ENCODE assay signal across 7 cellular contexts in genomic region chr14:54901380-54902142, GRCh38. TPM values are rescaled to one million over a fixed set of nuclear protein-coding genes. Genes with fewer than 3 reads are reported as not detected.
DNase-seq lines count a peak whose midpoint lies in the region; ATAC-seq and TF ChIP-seq lines count a peak whose summit lies in the region.

No MANE protein-coding gene starts in this region.

- H3K27me3 ChIP-seq in OCI-LY1 (ENCODE audit: insufficient read depth, low read length) (no peaks in the 10 kb centered on the region), vagina (no peaks in the 10 kb centered on the region)

- H3K4me1 Mint-ChIP-seq in central memory CD8-positive, alpha-beta T cell, result peaks cover 16% of the 10 kb centered on the region

- no peaks in the 10 kb centered on the region for H4K20me1 ChIP-seq in OCI-LY1 (ENCODE audit: insufficient read depth, low read length)

- WGBS in mesodermal cell (ENCODE audit: insufficient coverage in 2 of 2), 2 experiments, result 1% methylated on average over 29 to 30 of the region's 42 CpGs

- TF ChIP-seq CTCF in OCI-LY1 (IDR thresholded peaks at IDR 0.05; ENCODE audit: low read length) (no peak), vagina (IDR thresholded peaks at IDR 0.05) (no peak)

- H3K9ac ChIP-seq in OCI-LY1 (ENCODE audit: low read length), result peak overlapping the region; percentile 73

- no peaks in the 10 kb centered on the region for H3F3A ChIP-seq in OCI-LY1 (ENCODE audit: insufficient read depth, low read length)

- H3K9me3 Mint-ChIP-seq in central memory CD8-positive, alpha-beta T cell, result no peaks in the 10 kb centered on the region

- no peak overlapping the region for H2AFZ ChIP-seq in OCI-LY1 (ENCODE audit: low read length)

- peak overlapping the region; percentile 83 for H3K4me3 Mint-ChIP-seq in central memory CD8-positive, alpha-beta T cell

- no peaks in the 10 kb centered on the region for H3K9me3 ChIP-seq in OCI-LY1 (ENCODE audit: low read length)
- H3K9me3 ChIP-seq in mesodermal cell (ENCODE audit: control insufficient read depth, low read length), result no peaks in the 10 kb centered on the region
- no peaks in the 10 kb centered on the region for H3K9me3 ChIP-seq in vagina

- H3K79me2 ChIP-seq in OCI-LY1 (ENCODE audit: insufficient read depth, low read length), result no peaks in the 10 kb centered on the region

- no peaks in the 10 kb centered on the region for H3K27me3 Mint-ChIP-seq in central memory CD8-positive, alpha-beta T cell

- TF ChIP-seq POLR2A in vagina (IDR thresholded peaks at IDR 0.05), result no peak

- H3K27ac ChIP-seq in OCI-LY1 (ENCODE audit: low read depth, low read length, poor library complexity, severe bottlenecking) (no peak overlapping the region), mesodermal cell (ENCODE audit: low read depth, low read length, severe bottlenecking) (no peak overlapping the region), vagina (peak overlapping the region; percentile 69)

- no peaks in the 10 kb centered on the region for H3K9me2 ChIP-seq in OCI-LY1 (ENCODE audit: low read depth, low read length)

- peak; percentile 14 for ATAC-seq in GM19438 (IDR thresholded peaks at IDR 0.05; ENCODE audit: low read depth, unreplicated experiment)
- ATAC-seq in central memory CD8-positive, alpha-beta T cell (replicated peaks; ENCODE audit: extremely low read depth, poor library complexity, severe bottlenecking), result no peak

- peak overlapping the region; percentile 80 for H3K27ac Mint-ChIP-seq in central memory CD8-positive, alpha-beta T cell (ENCODE audit: low read depth)

- DNase-seq in central memory CD8-positive, alpha-beta T cell (ENCODE audit: low spot score in 2 of 2), result no peak
- no peak for DNase-seq in vagina (ENCODE audit: extremely low spot score in 2 of 2)
- no peak for DNase-seq in AG20443 (ENCODE audit: low spot score)
- DNase-seq in GF-D8 (lab: John Stamatoyannopoulos, UW), result no peak

- H3K4me3 ChIP-seq in OCI-LY1 (ENCODE audit: low read depth, low read length, poor library complexity, severe bottlenecking), result peak overlapping the region; percentile 89
- H3K4me3 ChIP-seq in mesodermal cell (ENCODE audit: extremely low read depth, insufficient read depth, low read length, poor library complexity, severe bottlenecking), result peak overlapping the region; percentile 74
- H3K4me3 ChIP-seq in vagina, result peak overlapping the region; percentile 64 to 70

- H3K36me3 ChIP-seq in OCI-LY1 (ENCODE audit: insufficient read depth, low read length), result no peaks in the 10 kb centered on the region
- H3K36me3 ChIP-seq in mesodermal cell (ENCODE audit: control insufficient read depth, insufficient read depth, low read length), result no peaks in the 10 kb centered on the region
- H3K36me3 ChIP-seq in vagina, result no peaks in the 10 kb centered on the region

- H3K4me1 ChIP-seq in OCI-LY1 (ENCODE audit: insufficient read depth, low read length, severe bottlenecking) (peaks cover 13% of the 10 kb centered on the region), mesodermal cell (ENCODE audit: control insufficient read depth, insufficient read depth, low read length, poor library complexity, severe bottlenecking) (no peaks in the 10 kb centered on the region), vagina (peaks cover 7% of the 10 kb centered on the region)

- intact Hi-C loops in vagina (cut with DNase I), result no loop called here

- peak overlapping the region; percentile 82 for H3K4me2 ChIP-seq in OCI-LY1 (ENCODE audit: low read length)

- H3K36me3 Mint-ChIP-seq in central memory CD8-positive, alpha-beta T cell (ENCODE audit: insufficient read depth), result peaks cover 19% of the 10 kb centered on the region

RNA-seq across cellular contexts. Expression of gene GCH1, which starts 1.1 kb away (rescaled TPM):
- 4.7 TPM for polyA plus RNA-seq in mesodermal cell (2013, experiment 1 of 2)
- 3.3 TPM for polyA plus RNA-seq in mesodermal cell (2013, experiment 2 of 2)
- 22.1 TPM for total RNA-seq in vagina
